1 cellular context compared by ENCODE assay signal in genomic region chr16:84718-85452, GRCh38.
TF ChIP-seq lines count a peak whose summit lies in the region.

No MANE protein-coding gene starts in this region.

TF ChIP-seq in WTC11, 78 proteins besides CTCF, POLR2A, EP300 and RAD21 (continued from another document):
- TF ChIP-seq, protein P1, sequence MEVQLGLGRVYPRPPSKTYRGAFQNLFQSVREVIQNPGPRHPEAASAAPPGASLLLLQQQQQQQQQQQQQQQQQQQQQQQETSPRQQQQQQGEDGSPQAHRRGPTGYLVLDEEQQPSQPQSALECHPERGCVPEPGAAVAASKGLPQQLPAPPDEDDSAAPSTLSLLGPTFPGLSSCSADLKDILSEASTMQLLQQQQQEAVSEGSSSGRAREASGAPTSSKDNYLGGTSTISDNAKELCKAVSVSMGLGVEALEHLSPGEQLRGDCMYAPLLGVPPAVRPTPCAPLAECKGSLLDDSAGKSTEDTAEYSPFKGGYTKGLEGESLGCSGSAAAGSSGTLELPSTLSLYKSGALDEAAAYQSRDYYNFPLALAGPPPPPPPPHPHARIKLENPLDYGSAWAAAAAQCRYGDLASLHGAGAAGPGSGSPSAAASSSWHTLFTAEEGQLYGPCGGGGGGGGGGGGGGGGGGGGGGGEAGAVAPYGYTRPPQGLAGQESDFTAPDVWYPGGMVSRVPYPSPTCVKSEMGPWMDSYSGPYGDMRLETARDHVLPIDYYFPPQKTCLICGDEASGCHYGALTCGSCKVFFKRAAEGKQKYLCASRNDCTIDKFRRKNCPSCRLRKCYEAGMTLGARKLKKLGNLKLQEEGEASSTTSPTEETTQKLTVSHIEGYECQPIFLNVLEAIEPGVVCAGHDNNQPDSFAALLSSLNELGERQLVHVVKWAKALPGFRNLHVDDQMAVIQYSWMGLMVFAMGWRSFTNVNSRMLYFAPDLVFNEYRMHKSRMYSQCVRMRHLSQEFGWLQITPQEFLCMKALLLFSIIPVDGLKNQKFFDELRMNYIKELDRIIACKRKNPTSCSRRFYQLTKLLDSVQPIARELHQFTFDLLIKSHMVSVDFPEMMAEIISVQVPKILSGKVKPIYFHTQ (CRISPR knock-in tag; IDR thresholded peaks at IDR 0.05), result no peak
- TF ChIP-seq IRF1 (CRISPR knock-in tag; IDR thresholded peaks at IDR 0.05) (no peak), ZNF416 (CRISPR knock-in tag; IDR thresholded peaks at IDR 0.05) (no peak)
